In the genomic region with DNA sequence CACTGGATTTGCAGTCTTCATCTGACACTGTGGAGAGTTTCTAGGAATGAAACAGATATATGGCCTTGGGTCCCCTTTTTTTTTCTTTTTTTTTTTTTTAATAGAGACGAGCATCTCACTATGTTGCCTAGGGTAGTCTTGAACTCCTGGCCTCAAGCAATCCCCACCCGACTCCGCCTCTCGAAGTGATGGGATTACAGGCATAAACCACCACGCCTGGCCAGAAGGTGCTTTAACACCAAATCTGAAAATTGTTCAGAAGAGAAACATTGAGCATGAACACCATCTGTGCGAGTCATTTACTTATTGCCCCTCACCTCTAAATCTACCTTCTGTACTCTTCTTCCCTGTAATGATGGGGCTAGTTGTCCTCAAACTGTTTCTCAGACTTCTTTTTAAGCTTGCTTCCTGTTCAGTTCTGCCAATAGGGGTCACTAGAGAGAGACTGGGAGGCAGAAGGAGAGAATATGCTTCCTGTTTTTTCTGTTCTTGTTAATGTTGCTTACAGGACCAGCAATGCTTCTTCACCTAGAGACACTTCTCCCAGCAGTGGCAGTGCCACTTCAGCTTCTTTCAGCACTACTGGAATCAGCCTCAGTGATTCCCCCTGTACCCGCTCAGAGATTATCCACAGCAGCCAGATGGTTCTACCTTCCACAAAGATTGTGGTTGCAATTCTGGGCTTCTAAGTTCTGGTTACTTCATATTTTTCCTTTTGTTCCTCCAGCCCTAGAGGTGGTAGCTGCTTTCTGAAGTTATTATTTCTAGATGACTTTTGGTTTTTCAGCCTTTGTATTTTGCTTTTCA, we compare ENCODE assay signal across 8 cellular contexts. TPM values are rescaled to one million over a fixed set of nuclear protein-coding genes. Genes with fewer than 3 reads are reported as not detected.
DNase-seq lines count a peak whose midpoint lies in the region; ATAC-seq and TF ChIP-seq lines count a peak whose summit lies in the region.

No MANE protein-coding gene starts in this region.

- ATAC-seq in HG02885 (IDR thresholded peaks at IDR 0.05; ENCODE audit: poor library complexity, unreplicated experiment): no peak
- ATAC-seq in HG02970 (IDR thresholded peaks at IDR 0.05; ENCODE audit: low FRiP score, unreplicated experiment): no peak

- peaks cover 1% of the 10 kb centered on the region for H3K9me3 Mint-ChIP-seq in activated T-helper 1 cell treated with anti-CD3 and anti-CD28 coated beads, Interleukin-12 subunit alpha, Interleukin-12 subunit beta, Interleukin-2, Interleukin-4 antibody, amounts not matched to agents 30 ng/mL and 10 ng/mL and 1 ng/mL, durations not matched to agents 14 hours and 24 hours and 36 hours

- H3K4me3 ChIP-seq in stomach: no peak overlapping the region

- H3K4me1 Mint-ChIP-seq in activated T-helper 1 cell treated with anti-CD3 and anti-CD28 coated beads, Interleukin-12 subunit alpha, Interleukin-12 subunit beta, Interleukin-2, Interleukin-4 antibody, amounts not matched to agents 30 ng/mL and 10 ng/mL and 1 ng/mL, durations not matched to agents 14 hours and 24 hours and 36 hours (ENCODE audit: low read depth): peaks cover 7% of the 10 kb centered on the region

- no peaks in the 10 kb centered on the region for H3K36me3 ChIP-seq in stomach

- TF ChIP-seq EP300 in stomach (IDR thresholded peaks at IDR 0.05): no peak

- no peak overlapping the region for H3K4me3 Mint-ChIP-seq in activated T-helper 1 cell treated with anti-CD3 and anti-CD28 coated beads, Interleukin-12 subunit alpha, Interleukin-12 subunit beta, Interleukin-2, Interleukin-4 antibody, amounts not matched to agents 30 ng/mL and 10 ng/mL and 1 ng/mL, durations not matched to agents 14 hours and 24 hours and 36 hours

- H3K27me3 Mint-ChIP-seq in activated T-helper 1 cell treated with anti-CD3 and anti-CD28 coated beads, Interleukin-12 subunit alpha, Interleukin-12 subunit beta, Interleukin-2, Interleukin-4 antibody, amounts not matched to agents 30 ng/mL and 10 ng/mL and 1 ng/mL, durations not matched to agents 14 hours and 24 hours and 36 hours (ENCODE audit: insufficient read depth): no peaks in the 10 kb centered on the region

- H3K4me1 ChIP-seq in stomach: peaks cover 0 to 9% (median 4%) of the 10 kb centered on the region in 4 donors

- TF ChIP-seq CTCF in stomach (IDR thresholded peaks at IDR 0.05): peak in 5 of 7 experiments; percentile 19 to 57 (median 45)

- DNase-seq in ACHN (peak; percentile 73), ELR (ENCODE audit: low read depth) (peak; percentile 76), NCI-H187 treated with DMSO at 0.1 percent for 48 hours (lab: John Stamatoyannopoulos, UW) (peak; percentile 25), hepatic stellate cell (ENCODE audit: low spot score) (peak; percentile 44), stomach (no peak)
- peak; percentile 17 for DNase-seq in activated T-helper 1 cell treated with anti-CD3 and anti-CD28 coated beads, Interleukin-12 subunit alpha, Interleukin-12 subunit beta, Interleukin-2, Interleukin-4 antibody, amounts not matched to agents 30 ng/mL and 10 ng/mL and 1 ng/mL, durations not matched to agents 14 hours and 24 hours and 36 hours (ENCODE audit: low spot score)

- no peaks in the 10 kb centered on the region for H3K27me3 ChIP-seq in stomach

- WGBS in stomach, 5 donors: 92 to 97% (median 94%) methylated on average over 7 of the region's 7 CpGs

- no peak for TF ChIP-seq POLR2A in stomach (IDR thresholded peaks at IDR 0.05)

- H3K27ac ChIP-seq in stomach: peak overlapping the region in 1 of 5 donors; percentile 30

- peaks cover 0 to 1% (median 0%) of the 10 kb centered on the region in 4 donors for H3K9me3 ChIP-seq in stomach

- H3K27ac Mint-ChIP-seq in activated T-helper 1 cell treated with anti-CD3 and anti-CD28 coated beads, Interleukin-12 subunit alpha, Interleukin-12 subunit beta, Interleukin-2, Interleukin-4 antibody, amounts not matched to agents 30 ng/mL and 10 ng/mL and 1 ng/mL, durations not matched to agents 14 hours and 24 hours and 36 hours: no peak overlapping the region

- in situ Hi-C loops in ACHN (cut with HindIII; ENCODE audit: low pct_ligation_motif_present, low pct_unique_long_range_greater_than_20kb, low sequenced_read_pairs): no loop called here

- intact Hi-C loops in activated T-helper 1 cell treated with anti-CD3 and anti-CD28 coated beads, Interleukin-12 subunit alpha, Interleukin-12 subunit beta, Interleukin-2, Interleukin-4 antibody, amounts not matched to agents 30 ng/mL and 10 ng/mL and 1 ng/mL, durations not matched to agents 14 hours and 24 hours and 36 hours (cut with micrococcal nuclease): loop anchor here (2.0 to 5.0 kb wide), 2 partner anchors 20 to 54 kb away; a partner anchor contains a TSS
- intact Hi-C loops in stomach (cut with DNase I; ENCODE audit: low total_unique reads): no loop called here

- H3K36me3 Mint-ChIP-seq in activated T-helper 1 cell treated with anti-CD3 and anti-CD28 coated beads, Interleukin-12 subunit alpha, Interleukin-12 subunit beta, Interleukin-2, Interleukin-4 antibody, amounts not matched to agents 30 ng/mL and 10 ng/mL and 1 ng/mL, durations not matched to agents 14 hours and 24 hours and 36 hours (ENCODE audit: low read depth): peaks cover 4% of the 10 kb centered on the region

RNA-seq across cellular contexts. Expression of a gene that starts 20.8 kb away (rescaled TPM):
- total RNA-seq in activated T-helper 1 cell treated with anti-CD3 and anti-CD28 coated beads, Interleukin-12 subunit alpha, Interleukin-12 subunit beta, Interleukin-2, Interleukin-4 antibody, amounts not matched to agents 30 ng/mL and 10 ng/mL and 1 ng/mL, durations not matched to agents 14 hours and 24 hours and 36 hours: 38.9 and 42.2 TPM in 2 replicates
- 10 to 100 TPM in 4 of 5 donors, 1 to 10 TPM in 1; 9.0 to 54.7 (median 25.9) TPM for total RNA-seq in stomach
- polyA plus RNA-seq in stomach: 10 to 100 TPM; 10.9 to 34.2 (median 17.4) TPM
